Comparison of ENCODE assay signal across 6 cellular contexts in genomic region chr1:1325288-1326074, GRCh38. TPM values are rescaled to one million over a fixed set of nuclear protein-coding genes. Genes with fewer than 3 reads are reported as not detected.
DNase-seq lines count a peak whose midpoint lies in the region; ATAC-seq and TF ChIP-seq lines count a peak whose summit lies in the region.

No MANE protein-coding gene starts in this region.

- TF ChIP-seq CTCF in BE2C (IDR thresholded peaks at IDR 0.05; ENCODE audit: low read depth, low read length) = no peak
- TF ChIP-seq CTCF in GM13977 (IDR thresholded peaks at IDR 0.05; ENCODE audit: extremely low read depth, insufficient read depth, missing control alignments) = no peak

- no peaks in the 10 kb centered on the region for H3K27me3 Mint-ChIP-seq in T-cell

- H3K4me1 ChIP-seq in BE2C = no peaks in the 10 kb centered on the region; the same call in 1 of the 2 replicates

- peak overlapping the region; percentile 71 for H3K27ac ChIP-seq in layer of hippocampus (ENCODE audit: low read depth, low read length)

- H3K4me1 Mint-ChIP-seq in T-cell = peaks cover 31 to 42% (median 37%) of the 10 kb centered on the region in 3 donors

- H3K36me3 Mint-ChIP-seq in T-cell = no peaks in the 10 kb centered on the region

- peak overlapping the region; percentile 74 to 78 for H3K27ac Mint-ChIP-seq in T-cell

- H3K36me3 ChIP-seq in BE2C = peaks cover 20% of the 10 kb centered on the region

- POLR2A ChIA-PET in T-cell (lab: Charles Lee) = no interaction called here

- peak overlapping the region; percentile 88 for H3K4me3 ChIP-seq in BE2C (ENCODE audit: low read depth, low read length)

- ATAC-seq in T-cell (replicated peaks in 1 of 4) (no peak), GM18498 (IDR thresholded peaks at IDR 0.05; ENCODE audit: unreplicated experiment) (no peak)

- H3K27me3 ChIP-seq in BE2C (no peaks in the 10 kb centered on the region; the same call in 1 of the 2 replicates), layer of hippocampus (ENCODE audit: control insufficient read depth, insufficient read depth, low read length) (no peaks in the 10 kb centered on the region)

- CTCF ChIA-PET in T-cell (lab: Charles Lee) = no interaction called here

- peak overlapping the region; percentile 71 to 89 (median 72) for H3K4me3 Mint-ChIP-seq in T-cell

- DNase-seq in BE2C = no peak
- DNase-seq in T-cell = peak in 1 of 34 experiments; percentile 15
- DNase-seq in NCI-H2107 (lab: John Stamatoyannopoulos, UW) = no peak
- no peak for DNase-seq in GM13977 (ENCODE audit: low spot score)

- H3K9me3 ChIP-seq in BE2C = no peaks in the 10 kb centered on the region

- in situ Hi-C loops in GM13977 (cut with MboI; ENCODE audit: low pct_unique_long_range_greater_than_20kb, low sequenced_read_pairs, unreplicated experiment) = no loop called here

- H3K9me3 Mint-ChIP-seq in T-cell = no peaks in the 10 kb centered on the region

RNA-seq across cellular contexts. Expression of gene CPTP, which starts 0.9 kb away (rescaled TPM):
- polyA plus RNA-seq in BE2C (2012; ENCODE audit: insufficient read depth, insufficient read length, low read depth) = 25.3 TPM
- total RNA-seq in T-cell = 10 to 100 TPM; 15.8 to 35.8 (median 29.9) TPM

RNA-seq across cellular contexts. Expression of gene INTS11, which starts 1.0 kb away (rescaled TPM):
- 605 TPM for polyA plus RNA-seq in BE2C (2012; ENCODE audit: insufficient read depth, insufficient read length, low read depth)
- total RNA-seq in T-cell = 100 to 1,000 TPM; 161 to 200 (median 182) TPM

RNA-seq across cellular contexts. Expression of gene TAS1R3, which starts 5.6 kb away (rescaled TPM):
- 8.0 TPM for polyA plus RNA-seq in BE2C (2012; ENCODE audit: insufficient read depth, insufficient read length, low read depth)
- total RNA-seq in T-cell = 1 to 10 TPM; 1.6 to 2.3 (median 2.1) TPM

RNA-seq across cellular contexts. Expression of gene PUSL1, which starts 17.1 kb away (rescaled TPM):
- polyA plus RNA-seq in BE2C (2012; ENCODE audit: insufficient read depth, insufficient read length, low read depth) = 58.9 TPM
- total RNA-seq in T-cell = 10 to 100 TPM; 16.7 to 26.4 (median 22.6) TPM

RNA-seq across cellular contexts. Expression of gene ACAP3, which starts 17.8 kb away (rescaled TPM):
- polyA plus RNA-seq in BE2C (2012; ENCODE audit: insufficient read depth, insufficient read length, low read depth) = 526 TPM
- total RNA-seq in T-cell = 100 to 1,000 TPM in 2 of 5 donors, 10 to 100 TPM in 3; 63.0 to 107 (median 99.8) TPM
